In genomic region chr1:231160851-231161710, GRCh38 we compare ENCODE assay signal across 10 cellular contexts. TPM values are rescaled to one million over a fixed set of nuclear protein-coding genes. Genes with fewer than 3 reads are reported as not detected.
A peak's percentile ranks its signal among the peaks of the same experiment; 100 is the strongest.
DNase-seq lines count a peak whose midpoint lies in the region; ATAC-seq and TF ChIP-seq lines count a peak whose summit lies in the region.
"Had no signal": no experiment of that assay in that cellular context is flagged by ENCODE, and none has a peak within 500 bp of the region (broad histone marks: within the 10 kb centered on the region; RNA-seq: fewer than 3 reads in every experiment).

No MANE protein-coding gene starts in this region.

- no peaks in the 10 kb centered on the region for H3K9me3 ChIP-seq in hepatocyte (ENCODE audit: low read depth)
- H3K9me3 ChIP-seq: thyroid gland had no signal

- H3K79me2 ChIP-seq in hepatocyte: no peaks in the 10 kb centered on the region

- H3K4me2 ChIP-seq in hepatocyte: peak overlapping the region; percentile 98

- peak; percentile 53 for DNase-seq in DMS 273 (lab: John Stamatoyannopoulos, UW; ENCODE audit: unreplicated experiment)
- no peak for DNase-seq in DMS 273 treated with DMSO at 0.1 percent for 48 hours (lab: John Stamatoyannopoulos, UW)
- peak; percentile 27 for DNase-seq in NCI-H2171 (lab: John Stamatoyannopoulos, UW)
- no peak for DNase-seq in hepatocyte (ENCODE audit: low spot score)
- DNase-seq in posterior cingulate gyrus: peak in 9 of 10 donors; percentile 24 to 93 (median 61)
- no peak for DNase-seq in CD1c-positive myeloid dendritic cell (ENCODE audit: extremely low spot score)
- no peak for DNase-seq in activated T-cell treated with anti-CD3 and anti-CD28 coated beads for 4 hours

- ATAC-seq in GM19463 (IDR thresholded peaks at IDR 0.05; ENCODE audit: unreplicated experiment): no peak

- H3K9me2 ChIP-seq in hepatocyte (replicated peaks; ENCODE audit: insufficient read depth): no peaks in the 10 kb centered on the region

- peak overlapping the region; percentile 68 for H2AFZ ChIP-seq in hepatocyte

- TF ChIP-seq CTCF in hepatocyte (IDR thresholded peaks at IDR 0.05; ENCODE audit: poor library complexity): no peak

- H4K20me1 ChIP-seq in hepatocyte (ENCODE audit: insufficient read depth, poor library complexity, severe bottlenecking): no peaks in the 10 kb centered on the region

- intact Hi-C loops in posterior cingulate gyrus (cut with DNase I): no loop called here

- no peaks in the 10 kb centered on the region for H3K36me3 ChIP-seq in hepatocyte (replicated peaks; ENCODE audit: insufficient read depth, low read depth)
- H3K36me3 ChIP-seq: thyroid gland had no signal

- WGBS in hepatocyte (ENCODE audit: low lambda C conversion rate, missing lambda C conversion rate): 11% methylated on average over 41 of the region's 55 CpGs

- no peak overlapping the region for H3K27ac ChIP-seq in hepatocyte
- H3K27ac ChIP-seq: 22Rv1, thyroid gland had no signal

- H3K27me3 ChIP-seq in hepatocyte: peaks cover 71% of the 10 kb centered on the region

- peak overlapping the region; percentile 61 for H3K4me3 ChIP-seq in hepatocyte

- H3K4me1 ChIP-seq in hepatocyte (ENCODE audit: insufficient read depth): peaks cover 23% of the 10 kb centered on the region

RNA-seq across cellular contexts. Expression of gene TRIM67, which starts 0.8 kb away (rescaled TPM):
- 0.12 and 0.13 TPM in 2 replicates for total RNA-seq in hepatocyte
- polyA plus RNA-seq in hepatocyte: not detected in 2 replicates
- total RNA-seq: thyroid gland had no signal

Comparison
In these comparisons a context has a peak if more than half of its experiments do, and no peak if none do; other contexts are left out.
1. DNase-seq: peak in DMS 273 (single experiment), NCI-H2171 (single experiment) and posterior cingulate gyrus (9 of 10); none in DMS 273 treated with DMSO at 0.1 percent for 48 hours (single experiment), hepatocyte (single experiment), CD1c-positive myeloid dendritic cell (single experiment) and activated T-cell treated with anti-CD3 and anti-CD28 coated beads for 4 hours (single experiment).